ENCODE assay signal across 1 cellular context in the genomic region with DNA sequence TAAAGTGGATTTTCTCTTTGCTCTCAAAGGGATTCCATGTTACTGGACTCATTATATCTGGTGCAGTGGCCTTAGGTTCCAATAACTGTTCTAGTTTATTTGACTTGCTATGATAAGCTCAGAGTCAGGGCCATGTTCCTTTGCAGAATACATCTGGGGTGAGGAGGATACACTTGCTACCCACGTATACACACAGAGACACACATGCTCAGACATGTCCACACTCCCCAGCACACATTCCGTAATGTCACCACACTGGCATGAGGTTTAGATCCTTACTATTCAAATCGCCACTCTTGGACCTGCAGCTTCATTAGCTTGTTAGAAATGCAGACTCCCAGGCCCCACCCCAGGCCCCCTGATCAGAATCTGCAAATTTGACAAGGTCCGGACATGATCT.
TF ChIP-seq lines count a peak whose summit lies in the region.

No MANE protein-coding gene starts in this region.

TF ChIP-seq in IMR-90, 13 proteins besides CTCF, POLR2A, EP300 and RAD21 (continued from another document):
- TF ChIP-seq, protein P1, sequence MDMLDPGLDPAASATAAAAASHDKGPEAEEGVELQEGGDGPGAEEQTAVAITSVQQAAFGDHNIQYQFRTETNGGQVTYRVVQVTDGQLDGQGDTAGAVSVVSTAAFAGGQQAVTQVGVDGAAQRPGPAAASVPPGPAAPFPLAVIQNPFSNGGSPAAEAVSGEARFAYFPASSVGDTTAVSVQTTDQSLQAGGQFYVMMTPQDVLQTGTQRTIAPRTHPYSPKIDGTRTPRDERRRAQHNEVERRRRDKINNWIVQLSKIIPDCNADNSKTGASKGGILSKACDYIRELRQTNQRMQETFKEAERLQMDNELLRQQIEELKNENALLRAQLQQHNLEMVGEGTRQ (IDR thresholded peaks at IDR 0.05; ENCODE audit: low read depth, low read length): no peak
- TF ChIP-seq CEBPB (IDR thresholded peaks at IDR 0.05; ENCODE audit: low read depth, low read length) (no peak), RFX5 (IDR thresholded peaks at IDR 0.05; ENCODE audit: low read depth, low read length) (no peak), FOS (IDR thresholded peaks at IDR 0.05; ENCODE audit: low read depth, low read length) (no peak), NFE2L2 (IDR thresholded peaks at IDR 0.05; ENCODE audit: low read depth, low read length) (no peak), CHD1 (IDR thresholded peaks at IDR 0.05; ENCODE audit: low read depth, low read length) (no peak), SMC3 (IDR thresholded peaks at IDR 0.05; ENCODE audit: low read depth, low read length) (no peak)
- TF ChIP-seq, protein P2, sequence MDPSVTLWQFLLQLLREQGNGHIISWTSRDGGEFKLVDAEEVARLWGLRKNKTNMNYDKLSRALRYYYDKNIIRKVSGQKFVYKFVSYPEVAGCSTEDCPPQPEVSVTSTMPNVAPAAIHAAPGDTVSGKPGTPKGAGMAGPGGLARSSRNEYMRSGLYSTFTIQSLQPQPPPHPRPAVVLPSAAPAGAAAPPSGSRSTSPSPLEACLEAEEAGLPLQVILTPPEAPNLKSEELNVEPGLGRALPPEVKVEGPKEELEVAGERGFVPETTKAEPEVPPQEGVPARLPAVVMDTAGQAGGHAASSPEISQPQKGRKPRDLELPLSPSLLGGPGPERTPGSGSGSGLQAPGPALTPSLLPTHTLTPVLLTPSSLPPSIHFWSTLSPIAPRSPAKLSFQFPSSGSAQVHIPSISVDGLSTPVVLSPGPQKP (IDR thresholded peaks at IDR 0.05; ENCODE audit: borderline replicate concordance, low read depth, low read length): no peak
